Comparison of ENCODE assay signal across 17 cellular contexts in genomic region chr6:109743739-109744138, GRCh38. TPM values are rescaled to one million over a fixed set of nuclear protein-coding genes. Genes with fewer than 3 reads are reported as not detected.
DNase-seq lines count a peak whose midpoint lies in the region; ATAC-seq and TF ChIP-seq lines count a peak whose summit lies in the region.
"Had no signal": no experiment of that assay in that cellular context is flagged by ENCODE, and none has a peak within 500 bp of the region (broad histone marks: within the 10 kb centered on the region; RNA-seq: fewer than 3 reads in every experiment).

No MANE protein-coding gene starts in this region.

- TF ChIP-seq POLR2A in GM18505 (IDR thresholded peaks at IDR 0.05; ENCODE audit: borderline replicate concordance, extremely low read depth, insufficient read depth, insufficient read length) = no peak

- H3K27ac Mint-ChIP-seq in CD14-positive monocyte = peak overlapping the region in 4 of 7 donors; percentile 15 to 66 (median 34)
- H3K27ac Mint-ChIP-seq: activated CD8-positive, alpha-beta T cell treated with anti-CD3 and anti-CD28 coated beads, Interleukin-2, amount 10 ng/mL, durations not matched to agents 7 days and 5 days; activated naive CD4-positive, alpha-beta T cell treated with anti-CD3 and anti-CD28 coated beads for 36 hours; stimulated activated effector memory CD8-positive, alpha-beta T cell treated with anti-CD3 and anti-CD28 coated beads, Interleukin-12 subunit alpha, Interleukin-12 subunit beta, amount 100 ng/mL, for 72 hours had no signal

- H3K27me3 Mint-ChIP-seq in CD14-positive monocyte (ENCODE audit: low read depth in 3 of 3) = no peaks in the 10 kb centered on the region

- H3K4me3 Mint-ChIP-seq in CD14-positive monocyte = no peak overlapping the region
- H3K4me3 Mint-ChIP-seq: activated CD8-positive, alpha-beta T cell treated with anti-CD3 and anti-CD28 coated beads, Interleukin-2, amount 10 ng/mL, durations not matched to agents 7 days and 5 days; activated naive CD4-positive, alpha-beta T cell treated with anti-CD3 and anti-CD28 coated beads for 36 hours; stimulated activated effector memory CD8-positive, alpha-beta T cell treated with anti-CD3 and anti-CD28 coated beads, Interleukin-12 subunit alpha, Interleukin-12 subunit beta, amount 100 ng/mL, for 72 hours had no signal

- no peak overlapping the region for H3K4me3 ChIP-seq in choroid plexus epithelial cell (ENCODE audit: low read depth, low read length)
- H3K4me3 ChIP-seq: coronary artery, lung, ovary had no signal

- ATAC-seq in GM21447 (IDR thresholded peaks at IDR 0.05; ENCODE audit: unreplicated experiment) (no peak), GM18505 (IDR thresholded peaks at IDR 0.05; ENCODE audit: unreplicated experiment) (no peak)
- ATAC-seq: activated CD8-positive, alpha-beta T cell treated with anti-CD3 and anti-CD28 coated beads, Interleukin-2, amount 10 ng/mL, durations not matched to agents 7 days and 5 days; stimulated activated effector memory CD8-positive, alpha-beta T cell treated with anti-CD3 and anti-CD28 coated beads, Interleukin-12 subunit alpha, Interleukin-12 subunit beta, amount 100 ng/mL, for 72 hours had no signal

- no peak for DNase-seq in CD14-positive monocyte (ENCODE audit: low spot score)
- DNase-seq in M059J (ENCODE audit: low read depth) = peak; percentile 84
- DNase-seq in choroid plexus epithelial cell (ENCODE audit: low read depth) = peak; percentile 60
- peak; percentile 47 for DNase-seq in myocyte (ENCODE audit: low read depth)
- DNase-seq in stimulated activated CD4-positive, alpha-beta T cell treated with anti-CD3 and anti-CD28 coated beads, Interleukin-2, amount 100 ng/mL, for 48 hours = no peak
- DNase-seq in NK-92 treated with Interleukin-12 subunit alpha and Interleukin-12 subunit beta, amount 100 ng/mL, for 24 hours (lab: John Stamatoyannopoulos, UW) = no peak
- DNase-seq: activated CD8-positive, alpha-beta T cell treated with anti-CD3 and anti-CD28 coated beads, Interleukin-2, amount 10 ng/mL, durations not matched to agents 7 days and 5 days; activated naive CD4-positive, alpha-beta T cell treated with anti-CD3 and anti-CD28 coated beads for 36 hours; hippocampal formation; NCI-H2227 treated with DMSO at 0.1 percent for 48 hours; ovary; stimulated activated CD4-positive, alpha-beta T cell treated with anti-CD3 and anti-CD28 coated beads, Interleukin-2, amount 100 ng/mL, for 24 hours had no signal

- H3K36me3 Mint-ChIP-seq in CD14-positive monocyte = peaks cover 27 to 45% of the 10 kb centered on the region in 2 donors
- H3K36me3 Mint-ChIP-seq: stimulated activated effector memory CD8-positive, alpha-beta T cell treated with anti-CD3 and anti-CD28 coated beads, Interleukin-12 subunit alpha, Interleukin-12 subunit beta, amount 100 ng/mL, for 72 hours had no signal

- TF ChIP-seq CTCF in CD14-positive monocyte (IDR thresholded peaks at IDR 0.05) (no peak), choroid plexus epithelial cell (conservative IDR thresholded peaks at IDR 0.05; ENCODE audit: low read depth, low read length) (no peak)

- peaks cover 2 to 23% (median 11%) of the 10 kb centered on the region in 7 donors for H3K9me3 Mint-ChIP-seq in CD14-positive monocyte
- H3K9me3 Mint-ChIP-seq: stimulated activated effector memory CD8-positive, alpha-beta T cell treated with anti-CD3 and anti-CD28 coated beads, Interleukin-12 subunit alpha, Interleukin-12 subunit beta, amount 100 ng/mL, for 72 hours had no signal

- peaks cover 4% of the 10 kb centered on the region for H3K4me1 Mint-ChIP-seq in CD14-positive monocyte
- H3K4me1 Mint-ChIP-seq: stimulated activated effector memory CD8-positive, alpha-beta T cell treated with anti-CD3 and anti-CD28 coated beads, Interleukin-12 subunit alpha, Interleukin-12 subunit beta, amount 100 ng/mL, for 72 hours had no signal

- intact Hi-C loops in CD14-positive monocyte (cut with micrococcal nuclease) = no loop called here

RNA-seq across cellular contexts. Expression of gene FIG4, which starts 52.6 kb away (rescaled TPM):
- polyA plus RNA-seq in CD14-positive monocyte = 10 to 100 TPM; 53.7 to 65.3 TPM
- total RNA-seq in M059J (2014; rRNA removed; shearing (Covaris generic)) = 12.4 and 15.4 TPM in 2 replicates
- 11.7 and 13.6 TPM in 2 replicates for total RNA-seq in myocyte
- 11.5 TPM for polyA plus RNA-seq in myocyte (2012)

RNA-seq across cellular contexts. Expression of gene AK9, which starts 52.7 kb away (rescaled TPM):
- 1 to 10 TPM; 2.8 to 3.1 TPM for polyA plus RNA-seq in CD14-positive monocyte
- 1.2 and 3.7 TPM in 2 replicates for total RNA-seq in M059J (2014; rRNA removed; shearing (Covaris generic))
- total RNA-seq in myocyte = 10.4 and 13.0 TPM in 2 replicates
- polyA plus RNA-seq in myocyte (2012) = 4.6 TPM

Comparison
In these comparisons a context has a peak if more than half of its experiments do, and no peak if none do; other contexts are left out.
1. DNase-seq: peak in M059J (single experiment), choroid plexus epithelial cell (single experiment) and myocyte (single experiment); none in CD14-positive monocyte (single experiment), stimulated activated CD4-positive, alpha-beta T cell treated with anti-CD3 and anti-CD28 coated beads, Interleukin-2, amount 100 ng/mL, for 48 hours (0 of 2) and NK-92 treated with Interleukin-12 subunit alpha and Interleukin-12 subunit beta, amount 100 ng/mL, for 24 hours (single experiment).